9 cellular contexts compared by ENCODE assay signal in genomic region chr2:68031546-68032160, GRCh38. TPM values are rescaled to one million over a fixed set of nuclear protein-coding genes. Genes with fewer than 3 reads are reported as not detected.
DNase-seq lines count a peak whose midpoint lies in the region; ATAC-seq and TF ChIP-seq lines count a peak whose summit lies in the region.
"Had no signal": no experiment of that assay in that cellular context is flagged by ENCODE, and none has a peak within 500 bp of the region (broad histone marks: within the 10 kb centered on the region; RNA-seq: fewer than 3 reads in every experiment).

No MANE protein-coding gene starts in this region.

- intact Hi-C loops in activated B cell treated with CpG ODN at 0.5 μM for 24 hours (cut with micrococcal nuclease) (no loop called here), tibial artery (cut with DNase I; ENCODE audit: low total_unique reads) (loop anchor here (10.0 kb wide), 1 partner anchor 1597 kb away; the partner anchor contains the start of gene MEIS1)

- no peak overlapping the region for H3K27ac Mint-ChIP-seq in activated B cell treated with CpG ODN at 0.5 μM for 24 hours
- H3K27ac Mint-ChIP-seq in activated naive CD4-positive, alpha-beta T cell treated with anti-CD3 and anti-CD28 coated beads, Interleukin-2, amount 10 ng/mL, durations not matched to agents 7 days and 5 days: no peak overlapping the region

- no peaks in the 10 kb centered on the region for H3K9me3 Mint-ChIP-seq in activated B cell treated with CpG ODN at 0.5 μM for 24 hours
- H3K9me3 Mint-ChIP-seq in activated naive CD4-positive, alpha-beta T cell treated with anti-CD3 and anti-CD28 coated beads, Interleukin-2, amount 10 ng/mL, durations not matched to agents 7 days and 5 days: no peaks in the 10 kb centered on the region

- no peaks in the 10 kb centered on the region for H3K4me1 Mint-ChIP-seq in activated B cell treated with CpG ODN at 0.5 μM for 24 hours
- no peaks in the 10 kb centered on the region for H3K4me1 Mint-ChIP-seq in activated naive CD4-positive, alpha-beta T cell treated with anti-CD3 and anti-CD28 coated beads, Interleukin-2, amount 10 ng/mL, durations not matched to agents 7 days and 5 days

- POLR2A ChIA-PET in activated B cell treated with CpG ODN at 0.5 μM for 24 hours (lab: Charles Lee): no interaction called here

- CTCF ChIA-PET in activated B cell treated with CpG ODN at 0.5 μM for 24 hours (lab: Charles Lee): interaction anchor here (1.0 to 2.2 kb wide), 3 partner anchors 252 to 1603 kb away, joined by 3 to 9 read pairs (median 4); no protein-coding TSS in a partner anchor
- CTCF ChIA-PET in activated naive CD4-positive, alpha-beta T cell treated with anti-CD3 and anti-CD28 coated beads, Interleukin-2, amount 10 ng/mL, durations not matched to agents 7 days and 5 days (lab: Charles Lee): interaction anchor here (0.8 to 1.2 kb wide), 4 partner anchors 101 to 295 kb away, joined by 3 to 4 read pairs (median 4); no protein-coding TSS in a partner anchor

- no peaks in the 10 kb centered on the region for H3K36me3 ChIP-seq in tibial artery
- H3K36me3 ChIP-seq: HAP-1 had no signal

- no peaks in the 10 kb centered on the region for H3K36me3 Mint-ChIP-seq in activated B cell treated with CpG ODN at 0.5 μM for 24 hours (ENCODE audit: low read depth)
- H3K36me3 Mint-ChIP-seq in activated naive CD4-positive, alpha-beta T cell treated with anti-CD3 and anti-CD28 coated beads, Interleukin-2, amount 10 ng/mL, durations not matched to agents 7 days and 5 days: no peaks in the 10 kb centered on the region

- no peak overlapping the region for H3K27ac ChIP-seq in tibial artery

- H3K27me3 Mint-ChIP-seq in activated B cell treated with CpG ODN at 0.5 μM for 24 hours: peaks cover 3% of the 10 kb centered on the region
- H3K27me3 Mint-ChIP-seq in activated naive CD4-positive, alpha-beta T cell treated with anti-CD3 and anti-CD28 coated beads, Interleukin-2, amount 10 ng/mL, durations not matched to agents 7 days and 5 days: peaks cover 8% of the 10 kb centered on the region

- no peak overlapping the region for H3K4me3 Mint-ChIP-seq in activated B cell treated with CpG ODN at 0.5 μM for 24 hours
- H3K4me3 Mint-ChIP-seq in activated naive CD4-positive, alpha-beta T cell treated with anti-CD3 and anti-CD28 coated beads, Interleukin-2, amount 10 ng/mL, durations not matched to agents 7 days and 5 days: no peak overlapping the region

- no peaks in the 10 kb centered on the region for H3K27me3 ChIP-seq in tibial artery

- no peaks in the 10 kb centered on the region for H3K9me3 ChIP-seq in tibial artery
- H3K9me3 ChIP-seq: HAP-1 had no signal

- H3K4me3 ChIP-seq in tibial artery: no peak overlapping the region
- H3K4me3 ChIP-seq: HAP-1 had no signal

- H3K4me1 ChIP-seq in tibial artery: peaks cover 0 to 4% (median 0%) of the 10 kb centered on the region in 4 donors
- H3K4me1 ChIP-seq: HAP-1 had no signal

- DNase-seq in ACHN (peak; percentile 75), NCI-H2107 (lab: John Stamatoyannopoulos, UW) (peak; percentile 26), activated B cell treated with CpG ODN at 0.5 μM for 24 hours (no peak), iPS-NIHi11 (ENCODE audit: low spot score) (peak; percentile 32), tibial artery (no peak)
- no peak for DNase-seq in activated naive CD4-positive, alpha-beta T cell treated with anti-CD3 and anti-CD28 coated beads, Interleukin-2, amount 10 ng/mL, durations not matched to agents 7 days and 5 days

- ATAC-seq in HG03025 (IDR thresholded peaks at IDR 0.05; ENCODE audit: low FRiP score, unreplicated experiment) (peak; percentile 64), activated B cell treated with CpG ODN at 0.5 μM for 24 hours (ENCODE audit: low read depth) (peak; percentile 37)

- in situ Hi-C loops in ACHN (cut with HindIII; ENCODE audit: low pct_ligation_motif_present, low pct_unique_long_range_greater_than_20kb, low sequenced_read_pairs): no loop called here

- TF ChIP-seq CTCF in GM12873 (IDR thresholded peaks at IDR 0.05; ENCODE audit: insufficient read depth, low read depth, low read length, missing control alignments) (peak; percentile 53), activated B cell treated with CpG ODN at 0.5 μM for 24 hours (IDR thresholded peaks at IDR 0.05) (no peak), tibial artery (IDR thresholded peaks at IDR 0.05) (peak; percentile 80 to 84)

RNA-seq across cellular contexts. Expression of gene C1D, which starts 31.2 kb away (rescaled TPM):
- total RNA-seq in activated B cell treated with CpG ODN at 0.5 μM for 24 hours: 21.5 and 25.2 TPM in 2 replicates

Comparison
In these comparisons a context has a peak if more than half of its experiments do, and no peak if none do; other contexts are left out.
1. DNase-seq: peak in ACHN (single experiment), NCI-H2107 (single experiment) and iPS-NIHi11 (single experiment); none in activated B cell treated with CpG ODN at 0.5 μM for 24 hours (single experiment), tibial artery (0 of 2) and activated naive CD4-positive, alpha-beta T cell treated with anti-CD3 and anti-CD28 coated beads, Interleukin-2, amount 10 ng/mL, durations not matched to agents 7 days and 5 days (single experiment).